ENCODE assay signal across 1 cellular context in the genomic region with DNA sequence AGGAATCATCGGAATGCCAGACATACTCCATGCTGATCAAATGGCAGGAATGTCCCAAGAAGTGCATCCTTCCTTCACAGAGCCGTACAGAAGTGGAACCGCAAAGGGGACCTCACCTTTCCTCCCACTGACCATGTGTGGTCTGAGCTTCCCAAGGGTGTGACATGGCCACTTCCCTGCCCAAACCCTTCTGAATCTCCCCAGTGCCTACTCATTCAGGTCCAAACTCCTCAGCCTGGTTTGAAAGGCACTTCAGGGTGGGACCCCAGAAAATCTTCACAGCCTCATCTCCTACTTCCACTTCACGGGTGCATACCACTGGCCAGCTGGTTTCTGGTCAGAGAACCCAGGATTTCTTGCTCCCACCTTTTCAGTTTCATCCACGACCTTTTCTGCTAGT.
TF ChIP-seq lines count a peak whose summit lies in the region.

No MANE protein-coding gene starts in this region.

TF ChIP-seq in HepG2, 621 proteins besides CTCF, POLR2A, EP300 and RAD21:
- TF ChIP-seq MATR3 (CRISPR knock-in tag; IDR thresholded peaks at IDR 0.05) (no peak), ZNF572 (CRISPR knock-in tag; IDR thresholded peaks at IDR 0.05) (no peak), ZNF510 (CRISPR knock-in tag; IDR thresholded peaks at IDR 0.05; ENCODE audit: low read depth) (no peak), FLYWCH1 (CRISPR knock-in tag; IDR thresholded peaks at IDR 0.05) (no peak), SRSF4 (IDR thresholded peaks at IDR 0.05; ENCODE audit: low read depth, low read length, poor library complexity, severe bottlenecking) (no peak), GTF2F1 (IDR thresholded peaks at IDR 0.05; ENCODE audit: low read length) (no peak), ZSCAN29 (CRISPR knock-in tag; conservative IDR thresholded peaks at IDR 0.05) (no peak)
- TF ChIP-seq, protein P1, sequence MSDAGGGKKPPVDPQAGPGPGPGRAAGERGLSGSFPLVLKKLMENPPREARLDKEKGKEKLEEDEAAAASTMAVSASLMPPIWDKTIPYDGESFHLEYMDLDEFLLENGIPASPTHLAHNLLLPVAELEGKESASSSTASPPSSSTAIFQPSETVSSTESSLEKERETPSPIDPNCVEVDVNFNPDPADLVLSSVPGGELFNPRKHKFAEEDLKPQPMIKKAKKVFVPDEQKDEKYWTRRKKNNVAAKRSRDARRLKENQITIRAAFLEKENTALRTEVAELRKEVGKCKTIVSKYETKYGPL (CRISPR knock-in tag; IDR thresholded peaks at IDR 0.05) = no peak
